ENCODE assay signal across 1 cellular context in the genomic region with DNA sequence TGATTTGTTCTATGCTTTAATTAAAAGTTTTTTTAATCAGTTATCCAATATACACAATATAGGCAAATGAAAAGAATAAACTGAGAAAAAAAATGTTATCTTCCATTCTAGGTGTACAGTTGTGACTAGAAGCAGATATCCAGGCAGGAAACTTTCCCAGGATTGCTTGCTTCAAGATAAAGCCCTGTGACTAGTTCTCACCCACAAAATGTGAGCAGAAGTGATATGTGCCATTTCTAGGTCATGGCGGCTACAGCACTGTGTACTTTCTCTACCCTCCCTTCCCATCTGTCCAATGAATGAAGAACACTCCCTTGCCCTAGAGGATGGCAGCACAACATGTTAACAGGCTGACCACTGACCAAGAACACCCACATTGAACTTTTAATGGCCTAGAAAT.
TF ChIP-seq lines count a peak whose summit lies in the region.

No MANE protein-coding gene starts in this region.

TF ChIP-seq in GM12878, 131 proteins besides CTCF, POLR2A, EP300 and RAD21:
- TF ChIP-seq YY1 (IDR thresholded peaks at IDR 0.05; ENCODE audit: low read depth, low read length) = 0 out of 2 replicates have a peak, but pooled peaks have one; percentile 24
- TF ChIP-seq NRF1 (conservative IDR thresholded peaks at IDR 0.05; ENCODE audit: low read depth, low read length) = no peak
